In the genomic region with DNA sequence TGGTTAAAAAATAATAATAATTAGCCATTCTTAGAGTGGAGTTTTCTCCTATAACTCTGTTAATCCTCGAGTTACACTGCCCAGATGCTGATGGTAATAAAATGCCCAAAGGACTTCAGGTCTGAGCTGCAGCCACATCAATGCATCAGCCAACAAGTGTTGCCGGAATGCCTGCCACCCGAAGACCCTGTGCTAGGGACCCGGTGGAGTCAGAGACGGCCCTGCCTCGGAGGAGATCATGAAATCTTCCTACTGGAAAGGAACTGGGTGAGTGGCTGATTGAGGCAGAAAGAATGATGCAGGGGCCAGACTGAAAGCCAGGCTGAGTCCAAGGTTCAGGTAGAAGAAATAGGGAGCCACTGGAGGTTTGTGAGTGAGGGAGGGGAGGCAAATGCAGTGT, we compare ENCODE assay signal across 18 cellular contexts.
A peak's percentile ranks its signal among the peaks of the same experiment; 100 is the strongest.
DNase-seq lines count a peak whose midpoint lies in the region; ATAC-seq and TF ChIP-seq lines count a peak whose summit lies in the region.
"Had no signal": no experiment of that assay in that cellular context is flagged by ENCODE, and none has a peak within 500 bp of the region (broad histone marks: within the 10 kb centered on the region; RNA-seq: fewer than 3 reads in every experiment).

No MANE protein-coding gene starts in this region.

- H3K36me3 ChIP-seq in SK-N-SH (replicated peaks in 1 of 2; ENCODE audit: control insufficient read depth in 1 of 2, insufficient read depth in 2 of 2, low read length in 1 of 2) = no peaks in the 10 kb centered on the region
- no peaks in the 10 kb centered on the region for H3K36me3 ChIP-seq in SK-N-MC (ENCODE audit: insufficient read depth, low read length)
- no peaks in the 10 kb centered on the region for H3K36me3 ChIP-seq in lower lobe of right lung
- no peaks in the 10 kb centered on the region for H3K36me3 ChIP-seq in smooth muscle cell (ENCODE audit: low read depth)
- no peaks in the 10 kb centered on the region for H3K36me3 ChIP-seq in Peyer's patch
- H3K36me3 ChIP-seq in PC-3 (ENCODE audit: low read depth, low read length) = no peaks in the 10 kb centered on the region
- H3K36me3 ChIP-seq: ascending aorta, esophagus squamous epithelium had no signal

- WGBS in SK-N-SH (ENCODE audit: low lambda C conversion rate) = 32% methylated on average over 6 of the region's 6 CpGs
- WGBS in smooth muscle cell (ENCODE audit: low lambda C conversion rate) = 41% methylated on average over 6 of the region's 6 CpGs

- H3K9me3 ChIP-seq in SK-N-SH (no peaks in the 10 kb centered on the region), SK-N-MC (ENCODE audit: low read depth, low read length) (no peaks in the 10 kb centered on the region), lower lobe of right lung (no peaks in the 10 kb centered on the region), smooth muscle cell (replicated peaks; ENCODE audit: low read depth) (no peaks in the 10 kb centered on the region), Peyer's patch (no peaks in the 10 kb centered on the region), PC-3 (ENCODE audit: low read length) (no peaks in the 10 kb centered on the region)
- H3K9me3 ChIP-seq: ascending aorta, esophagus squamous epithelium had no signal

- no peaks in the 10 kb centered on the region for H3F3A ChIP-seq in SK-N-SH (replicated peaks; ENCODE audit: insufficient read depth)
- H3F3A ChIP-seq in smooth muscle cell (ENCODE audit: low read depth) = no peaks in the 10 kb centered on the region
- H3F3A ChIP-seq in PC-3 (ENCODE audit: low read length, unreplicated experiment) = no peaks in the 10 kb centered on the region

- H4K20me1 ChIP-seq in SK-N-SH (ENCODE audit: insufficient read depth) (no peaks in the 10 kb centered on the region), smooth muscle cell (ENCODE audit: low read depth) (peaks cover 19% of the 10 kb centered on the region), PC-3 (ENCODE audit: low read length) (no peaks in the 10 kb centered on the region)

- CTCF ChIA-PET in SK-N-SH (lab: Yijun Ruan, JAX) (interaction anchor here (0.8 to 2.7 kb wide), 13 partner anchors 10 to 200 kb away, joined by 3 to 21 read pairs (median 3); a partner anchor contains a TSS), PC-3 (lab: Charles Lee) (no interaction called here)

- no peaks in the 10 kb centered on the region for H3K9me2 ChIP-seq in SK-N-SH
- no peaks in the 10 kb centered on the region for H3K9me2 ChIP-seq in PC-3 (replicated peaks; ENCODE audit: low read length)

- 0 out of 2 replicates have a peak overlapping the region, but pooled peaks have one; percentile 26 for H3K4me2 ChIP-seq in SK-N-SH
- H3K4me2 ChIP-seq in smooth muscle cell = peak overlapping the region; percentile 89
- no peak overlapping the region for H3K4me2 ChIP-seq in PC-3 (ENCODE audit: low read length)

- no peak overlapping the region for H3K9ac ChIP-seq in SK-N-SH
- H3K9ac ChIP-seq in SK-N-MC (ENCODE audit: insufficient read length) = no peak overlapping the region
- no peak overlapping the region for H3K9ac ChIP-seq in smooth muscle cell (ENCODE audit: low read depth)
- no peak overlapping the region for H3K9ac ChIP-seq in PC-3 (ENCODE audit: low read length)

- H3K27ac ChIP-seq in SK-N-SH (ENCODE audit: low read depth in 2 of 2, low read length in 1 of 2) (peak overlapping the region in 1 of 2 experiments; percentile 93; a peak in 2 of 4 replicates), SK-N-MC (no peak overlapping the region), lower lobe of right lung (peak overlapping the region; percentile 67), smooth muscle cell (ENCODE audit: low read depth) (no peak overlapping the region), Peyer's patch (no peak overlapping the region), PC-3 (ENCODE audit: low read length) (no peak overlapping the region)
- H3K27ac ChIP-seq: 22Rv1, ascending aorta had no signal

- TF ChIP-seq CTCF in SK-N-SH (IDR thresholded peaks at IDR 0.05) = no peak
- no peak for TF ChIP-seq CTCF in lower lobe of right lung (IDR thresholded peaks at IDR 0.05)
- TF ChIP-seq CTCF in smooth muscle cell (IDR thresholded peaks at IDR 0.05; ENCODE audit: borderline replicate concordance, insufficient read depth, poor library complexity, severe bottlenecking) = no peak
- TF ChIP-seq CTCF in Peyer's patch (IDR thresholded peaks at IDR 0.05) = no peak
- TF ChIP-seq CTCF in PC-3 (conservative IDR thresholded peaks at IDR 0.05; ENCODE audit: low read depth, low read length) = no peak

- POLR2A ChIA-PET in SK-N-SH (lab: Yijun Ruan, JAX) = no interaction called here
- POLR2A ChIA-PET in PC-3 (lab: Charles Lee; ENCODE audit: unreplicated experiment) = no interaction called here

- no peak overlapping the region for H2AFZ ChIP-seq in SK-N-SH (ENCODE audit: low read depth)
- no peak overlapping the region for H2AFZ ChIP-seq in smooth muscle cell (ENCODE audit: low read depth)
- no peak overlapping the region for H2AFZ ChIP-seq in PC-3 (ENCODE audit: low read length)

- TF ChIP-seq POLR2A in Peyer's patch (IDR thresholded peaks at IDR 0.05) = no peak

- H3K4me3 ChIP-seq in SK-N-SH (ENCODE audit: low read depth in 2 of 2, low read length in 1 of 2) (no peak overlapping the region), SK-N-MC (peak overlapping the region; percentile 54; the same call in 1 of the 2 replicates), lower lobe of right lung (no peak overlapping the region), smooth muscle cell (peak overlapping the region; percentile 53), Peyer's patch (no peak overlapping the region), PC-3 (ENCODE audit: low read length) (no peak overlapping the region)

- no peak for ATAC-seq in SK-N-SH treated with all-trans-retinoic acid at 6 μM for 48 hours
- no peak for ATAC-seq in lower lobe of right lung
- ATAC-seq in PC-3 = no peak
- ATAC-seq: activated T-cell treated with anti-CD3 and anti-CD28 coated beads, Interleukin-2, amount 50 U/mL, for 72 hours had no signal

- TF ChIP-seq RAD21 in SK-N-SH (IDR thresholded peaks at IDR 0.05; ENCODE audit: low read length) = no peak

- no TSS peak for BruUV-seq in PC-3 (replicated peaks; lab: Mats Ljungman, UMichigan)

- H3K4me1 ChIP-seq in SK-N-SH (ENCODE audit: control insufficient read depth in 1 of 2, insufficient read depth in 2 of 2, low read depth in 1 of 2, low read length in 1 of 2) = peaks cover 9 to 47% of the 10 kb centered on the region in 2 experiments; a peak in 3 of 4 replicates
- H3K4me1 ChIP-seq in lower lobe of right lung = peaks cover 24% of the 10 kb centered on the region
- peaks cover 38% of the 10 kb centered on the region for H3K4me1 ChIP-seq in smooth muscle cell (ENCODE audit: low read depth)
- peaks cover 0 to 6% (median 0%) of the 10 kb centered on the region in 4 donors for H3K4me1 ChIP-seq in Peyer's patch
- H3K4me1 ChIP-seq in PC-3 (ENCODE audit: insufficient read depth, low read length) = no peaks in the 10 kb centered on the region

- no peaks in the 10 kb centered on the region for H3K27me3 ChIP-seq in SK-N-SH (ENCODE audit: insufficient read depth)
- H3K27me3 ChIP-seq in lower lobe of right lung (ENCODE audit: low read depth) = no peaks in the 10 kb centered on the region
- no peaks in the 10 kb centered on the region for H3K27me3 ChIP-seq in smooth muscle cell (ENCODE audit: low read depth)
- no peaks in the 10 kb centered on the region for H3K27me3 ChIP-seq in Peyer's patch
- H3K27me3 ChIP-seq in PC-3 (ENCODE audit: low read length) = peaks cover 23% of the 10 kb centered on the region
- H3K27me3 ChIP-seq: ascending aorta had no signal

- DNase-seq in SK-N-SH (peak; percentile 47), SK-N-MC (ENCODE audit: low read depth, low spot score) (no peak), lower lobe of right lung (no peak), smooth muscle cell (lab: John Stamatoyannopoulos, UW; ENCODE audit: unreplicated experiment) (no peak), Peyer's patch (no peak), PC-3 (no peak), NCI-H2081 (lab: John Stamatoyannopoulos, UW) (no peak)
- DNase-seq: activated naive CD4-positive, alpha-beta T cell treated with anti-CD3 and anti-CD28 coated beads, Interleukin-2, amount 10 ng/mL, durations not matched to agents 7 days and 5 days; activated T-cell treated with anti-CD3 and anti-CD28 coated beads, Interleukin-2, amount 50 U/mL, for 72 hours; esophagus squamous epithelium; GDM1; HCEC 1CT; NCI-H187 treated with DMSO at 0.1 percent for 48 hours; stimulated activated naive B cell treated with anti-CD40 and anti-IgM and Interleukin-4, amounts not matched to agents 10 μg/mL and 1 μg/mL and 100 μg/mL, for 72 hours; T-helper 1 cell had no signal

- no peak for TF ChIP-seq EP300 in SK-N-SH (IDR thresholded peaks at IDR 0.05; ENCODE audit: borderline replicate concordance in 1 of 2, low read depth in 1 of 2, low read length in 1 of 2)

- intact Hi-C loops in lower lobe of right lung (cut with DNase I) (no loop called here), PC-3 (cut with micrococcal nuclease) (no loop called here)

- H3K79me2 ChIP-seq in SK-N-SH (ENCODE audit: insufficient read depth) (no peaks in the 10 kb centered on the region), smooth muscle cell (ENCODE audit: low read depth) (no peaks in the 10 kb centered on the region), PC-3 (ENCODE audit: low read length) (no peaks in the 10 kb centered on the region)

TF ChIP-seq in SK-N-SH, 30 proteins besides CTCF, POLR2A, EP300 and RAD21 (continues in another document):
- TF ChIP-seq, protein P1, sequence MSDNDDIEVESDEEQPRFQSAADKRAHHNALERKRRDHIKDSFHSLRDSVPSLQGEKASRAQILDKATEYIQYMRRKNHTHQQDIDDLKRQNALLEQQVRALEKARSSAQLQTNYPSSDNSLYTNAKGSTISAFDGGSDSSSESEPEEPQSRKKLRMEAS (IDR thresholded peaks at IDR 0.05; ENCODE audit: low read depth) = no peak
- TF ChIP-seq GATA2 (CRISPR knock-in tag; IDR thresholded peaks at IDR 0.05) (no peak), TAF1 (IDR thresholded peaks at IDR 0.05; ENCODE audit: borderline replicate concordance, low read depth, low read length) (no peak), SIN3A (IDR thresholded peaks at IDR 0.05; ENCODE audit: borderline replicate concordance, low read depth, low read length) (no peak)

TF ChIP-seq in SK-N-SH treated with all-trans-retinoic acid at 6 μM for 48 hours, 23 proteins besides CTCF, POLR2A, EP300 and RAD21 (continues in another document):
- no peak for TF ChIP-seq ZFP3 (CRISPR knock-in tag; IDR thresholded peaks at IDR 0.05)
- TF ChIP-seq, protein P2, sequence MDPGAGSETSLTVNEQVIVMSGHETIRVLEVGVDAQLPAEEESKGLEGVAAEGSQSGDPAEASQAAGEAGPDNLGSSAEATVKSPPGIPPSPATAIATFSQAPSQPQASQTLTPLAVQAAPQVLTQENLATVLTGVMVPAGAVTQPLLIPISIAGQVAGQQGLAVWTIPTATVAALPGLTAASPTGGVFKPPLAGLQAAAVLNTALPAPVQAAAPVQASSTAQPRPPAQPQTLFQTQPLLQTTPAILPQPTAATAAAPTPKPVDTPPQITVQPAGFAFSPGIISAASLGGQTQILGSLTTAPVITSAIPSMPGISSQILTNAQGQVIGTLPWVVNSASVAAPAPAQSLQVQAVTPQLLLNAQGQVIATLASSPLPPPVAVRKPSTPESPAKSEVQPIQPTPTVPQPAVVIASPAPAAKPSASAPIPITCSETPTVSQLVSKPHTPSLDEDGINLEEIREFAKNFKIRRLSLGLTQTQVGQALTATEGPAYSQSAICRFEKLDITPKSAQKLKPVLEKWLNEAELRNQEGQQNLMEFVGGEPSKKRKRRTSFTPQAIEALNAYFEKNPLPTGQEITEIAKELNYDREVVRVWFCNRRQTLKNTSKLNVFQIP (CRISPR knock-in tag; IDR thresholded peaks at IDR 0.05; ENCODE audit: borderline replicate concordance, low read depth) = no peak

Comparison
In these comparisons a context has a peak if more than half of its experiments do, and no peak if none do; other contexts are left out.
1. H3K4me3 ChIP-seq: peak in SK-N-MC (single experiment) and smooth muscle cell (single experiment); none in SK-N-SH (0 of 2), lower lobe of right lung (single experiment), Peyer's patch (0 of 4) and PC-3 (single experiment).